Comparison of ENCODE assay signal across 1 cellular context in the genomic region with DNA sequence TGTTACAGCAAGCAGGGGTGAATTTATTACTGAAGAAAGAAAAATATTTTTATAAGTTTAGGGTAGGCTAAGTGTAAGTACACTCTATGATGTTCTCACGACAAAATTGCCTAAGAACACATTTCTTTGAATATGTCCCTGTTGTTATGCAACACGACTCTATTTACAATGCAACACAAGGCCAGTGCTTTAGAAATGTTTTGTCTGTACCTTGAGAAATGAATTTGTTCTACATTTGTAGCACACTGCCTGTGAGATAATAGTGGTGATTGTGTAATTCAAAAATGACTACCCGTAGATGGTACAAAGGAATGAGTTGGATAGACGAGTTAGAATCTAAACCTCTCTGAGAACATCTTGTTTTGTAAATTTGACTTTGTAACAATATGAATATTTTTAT.
TF ChIP-seq lines count a peak whose summit lies in the region.

No MANE protein-coding gene starts in this region.

TF ChIP-seq in GM23338, 12 proteins besides CTCF, POLR2A, EP300 and RAD21 (continued from another document):
- TF ChIP-seq, protein P1, sequence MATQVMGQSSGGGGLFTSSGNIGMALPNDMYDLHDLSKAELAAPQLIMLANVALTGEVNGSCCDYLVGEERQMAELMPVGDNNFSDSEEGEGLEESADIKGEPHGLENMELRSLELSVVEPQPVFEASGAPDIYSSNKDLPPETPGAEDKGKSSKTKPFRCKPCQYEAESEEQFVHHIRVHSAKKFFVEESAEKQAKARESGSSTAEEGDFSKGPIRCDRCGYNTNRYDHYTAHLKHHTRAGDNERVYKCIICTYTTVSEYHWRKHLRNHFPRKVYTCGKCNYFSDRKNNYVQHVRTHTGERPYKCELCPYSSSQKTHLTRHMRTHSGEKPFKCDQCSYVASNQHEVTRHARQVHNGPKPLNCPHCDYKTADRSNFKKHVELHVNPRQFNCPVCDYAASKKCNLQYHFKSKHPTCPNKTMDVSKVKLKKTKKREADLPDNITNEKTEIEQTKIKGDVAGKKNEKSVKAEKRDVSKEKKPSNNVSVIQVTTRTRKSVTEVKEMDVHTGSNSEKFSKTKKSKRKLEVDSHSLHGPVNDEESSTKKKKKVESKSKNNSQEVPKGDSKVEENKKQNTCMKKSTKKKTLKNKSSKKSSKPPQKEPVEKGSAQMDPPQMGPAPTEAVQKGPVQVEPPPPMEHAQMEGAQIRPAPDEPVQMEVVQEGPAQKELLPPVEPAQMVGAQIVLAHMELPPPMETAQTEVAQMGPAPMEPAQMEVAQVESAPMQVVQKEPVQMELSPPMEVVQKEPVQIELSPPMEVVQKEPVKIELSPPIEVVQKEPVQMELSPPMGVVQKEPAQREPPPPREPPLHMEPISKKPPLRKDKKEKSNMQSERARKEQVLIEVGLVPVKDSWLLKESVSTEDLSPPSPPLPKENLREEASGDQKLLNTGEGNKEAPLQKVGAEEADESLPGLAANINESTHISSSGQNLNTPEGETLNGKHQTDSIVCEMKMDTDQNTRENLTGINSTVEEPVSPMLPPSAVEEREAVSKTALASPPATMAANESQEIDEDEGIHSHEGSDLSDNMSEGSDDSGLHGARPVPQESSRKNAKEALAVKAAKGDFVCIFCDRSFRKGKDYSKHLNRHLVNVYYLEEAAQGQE (IDR thresholded peaks at IDR 0.05; ENCODE audit: unreplicated experiment): no peak
- TF ChIP-seq CREB1 (CRISPR knock-in tag; IDR thresholded peaks at IDR 0.05; ENCODE audit: low read depth) (no peak), ZNF331 (CRISPR knock-in tag; IDR thresholded peaks at IDR 0.05; ENCODE audit: low read depth) (no peak), STAT1 (IDR thresholded peaks at IDR 0.05; ENCODE audit: unreplicated experiment) (no peak), JUNB (IDR thresholded peaks at IDR 0.05; ENCODE audit: unreplicated experiment) (no peak), EZH2 (IDR thresholded peaks at IDR 0.05; ENCODE audit: low read depth, unreplicated experiment) (no peak), EZH2phosphoT487 (IDR thresholded peaks at IDR 0.05; ENCODE audit: unreplicated experiment) (no peak)
- TF ChIP-seq, protein P2, sequence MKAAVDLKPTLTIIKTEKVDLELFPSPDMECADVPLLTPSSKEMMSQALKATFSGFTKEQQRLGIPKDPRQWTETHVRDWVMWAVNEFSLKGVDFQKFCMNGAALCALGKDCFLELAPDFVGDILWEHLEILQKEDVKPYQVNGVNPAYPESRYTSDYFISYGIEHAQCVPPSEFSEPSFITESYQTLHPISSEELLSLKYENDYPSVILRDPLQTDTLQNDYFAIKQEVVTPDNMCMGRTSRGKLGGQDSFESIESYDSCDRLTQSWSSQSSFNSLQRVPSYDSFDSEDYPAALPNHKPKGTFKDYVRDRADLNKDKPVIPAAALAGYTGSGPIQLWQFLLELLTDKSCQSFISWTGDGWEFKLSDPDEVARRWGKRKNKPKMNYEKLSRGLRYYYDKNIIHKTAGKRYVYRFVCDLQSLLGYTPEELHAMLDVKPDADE (IDR thresholded peaks at IDR 0.05): no peak
- TF ChIP-seq, protein P3, sequence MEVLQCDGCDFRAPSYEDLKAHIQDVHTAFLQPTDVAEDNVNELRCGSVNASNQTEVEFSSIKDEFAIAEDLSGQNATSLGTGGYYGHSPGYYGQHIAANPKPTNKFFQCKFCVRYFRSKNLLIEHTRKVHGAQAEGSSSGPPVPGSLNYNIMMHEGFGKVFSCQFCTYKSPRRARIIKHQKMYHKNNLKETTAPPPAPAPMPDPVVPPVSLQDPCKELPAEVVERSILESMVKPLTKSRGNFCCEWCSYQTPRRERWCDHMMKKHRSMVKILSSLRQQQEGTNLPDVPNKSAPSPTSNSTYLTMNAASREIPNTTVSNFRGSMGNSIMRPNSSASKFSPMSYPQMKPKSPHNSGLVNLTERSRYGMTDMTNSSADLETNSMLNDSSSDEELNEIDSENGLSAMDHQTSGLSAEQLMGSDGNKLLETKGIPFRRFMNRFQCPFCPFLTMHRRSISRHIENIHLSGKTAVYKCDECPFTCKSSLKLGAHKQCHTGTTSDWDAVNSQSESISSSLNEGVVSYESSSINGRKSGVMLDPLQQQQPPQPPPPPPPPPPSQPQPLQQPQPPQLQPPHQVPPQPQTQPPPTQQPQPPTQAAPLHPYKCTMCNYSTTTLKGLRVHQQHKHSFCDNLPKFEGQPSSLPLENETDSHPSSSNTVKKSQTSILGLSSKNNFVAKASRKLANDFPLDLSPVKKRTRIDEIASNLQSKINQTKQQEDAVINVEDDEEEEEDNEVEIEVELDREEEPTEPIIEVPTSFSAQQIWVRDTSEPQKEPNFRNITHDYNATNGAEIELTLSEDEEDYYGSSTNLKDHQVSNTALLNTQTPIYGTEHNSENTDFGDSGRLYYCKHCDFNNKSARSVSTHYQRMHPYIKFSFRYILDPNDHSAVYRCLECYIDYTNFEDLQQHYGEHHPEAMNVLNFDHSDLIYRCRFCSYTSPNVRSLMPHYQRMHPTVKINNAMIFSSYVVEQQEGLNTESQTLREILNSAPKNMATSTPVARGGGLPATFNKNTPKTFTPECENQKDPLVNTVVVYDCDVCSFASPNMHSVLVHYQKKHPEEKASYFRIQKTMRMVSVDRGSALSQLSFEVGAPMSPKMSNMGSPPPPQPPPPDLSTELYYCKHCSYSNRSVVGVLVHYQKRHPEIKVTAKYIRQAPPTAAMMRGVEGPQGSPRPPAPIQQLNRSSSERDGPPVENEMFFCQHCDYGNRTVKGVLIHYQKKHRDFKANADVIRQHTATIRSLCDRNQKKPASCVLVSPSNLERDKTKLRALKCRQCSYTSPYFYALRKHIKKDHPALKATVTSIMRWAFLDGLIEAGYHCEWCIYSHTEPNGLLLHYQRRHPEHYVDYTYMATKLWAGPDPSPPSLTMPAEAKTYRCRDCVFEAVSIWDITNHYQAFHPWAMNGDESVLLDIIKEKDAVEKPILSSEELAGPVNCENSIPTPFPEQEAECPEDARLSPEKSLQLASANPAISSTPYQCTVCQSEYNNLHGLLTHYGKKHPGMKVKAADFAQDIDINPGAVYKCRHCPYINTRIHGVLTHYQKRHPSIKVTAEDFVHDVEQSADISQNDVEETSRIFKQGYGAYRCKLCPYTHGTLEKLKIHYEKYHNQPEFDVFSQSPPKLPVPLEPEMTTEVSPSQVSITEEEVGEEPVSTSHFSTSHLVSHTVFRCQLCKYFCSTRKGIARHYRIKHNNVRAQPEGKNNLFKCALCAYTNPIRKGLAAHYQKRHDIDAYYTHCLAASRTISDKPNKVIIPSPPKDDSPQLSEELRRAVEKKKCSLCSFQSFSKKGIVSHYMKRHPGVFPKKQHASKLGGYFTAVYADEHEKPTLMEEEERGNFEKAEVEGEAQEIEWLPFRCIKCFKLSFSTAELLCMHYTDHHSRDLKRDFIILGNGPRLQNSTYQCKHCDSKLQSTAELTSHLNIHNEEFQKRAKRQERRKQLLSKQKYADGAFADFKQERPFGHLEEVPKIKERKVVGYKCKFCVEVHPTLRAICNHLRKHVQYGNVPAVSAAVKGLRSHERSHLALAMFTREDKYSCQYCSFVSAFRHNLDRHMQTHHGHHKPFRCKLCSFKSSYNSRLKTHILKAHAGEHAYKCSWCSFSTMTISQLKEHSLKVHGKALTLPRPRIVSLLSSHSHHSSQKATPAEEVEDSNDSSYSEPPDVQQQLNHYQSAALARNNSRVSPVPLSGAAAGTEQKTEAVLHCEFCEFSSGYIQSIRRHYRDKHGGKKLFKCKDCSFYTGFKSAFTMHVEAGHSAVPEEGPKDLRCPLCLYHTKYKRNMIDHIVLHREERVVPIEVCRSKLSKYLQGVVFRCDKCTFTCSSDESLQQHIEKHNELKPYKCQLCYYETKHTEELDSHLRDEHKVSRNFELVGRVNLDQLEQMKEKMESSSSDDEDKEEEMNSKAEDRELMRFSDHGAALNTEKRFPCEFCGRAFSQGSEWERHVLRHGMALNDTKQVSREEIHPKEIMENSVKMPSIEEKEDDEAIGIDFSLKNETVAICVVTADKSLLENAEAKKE (CRISPR knock-in tag; IDR thresholded peaks at IDR 0.05): no peak
